In the genomic region with DNA sequence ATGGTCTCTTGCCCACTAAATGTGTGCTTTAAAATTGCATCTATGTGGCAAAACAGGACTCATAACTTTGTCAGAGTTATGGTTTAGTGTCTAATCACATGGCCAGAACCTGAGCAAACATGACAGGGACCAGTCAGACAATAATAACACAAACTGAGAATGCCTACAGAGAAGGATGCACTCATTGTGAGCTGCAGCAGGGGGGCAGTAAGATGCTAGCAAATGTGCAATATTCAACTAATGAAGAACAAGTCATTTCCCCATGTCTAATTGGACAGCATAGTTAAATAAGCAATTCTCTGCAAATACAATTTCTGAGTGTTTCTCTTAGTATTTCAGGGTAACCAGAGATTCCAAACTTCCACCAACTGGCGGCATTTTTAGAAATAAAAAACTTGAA, we compare ENCODE assay signal across 11 cellular contexts. TPM values are rescaled to one million over a fixed set of nuclear protein-coding genes. Genes with fewer than 3 reads are reported as not detected.
DNase-seq lines count a peak whose midpoint lies in the region; TF ChIP-seq lines count a peak whose summit lies in the region.
"Had no signal": no experiment of that assay in that cellular context is flagged by ENCODE, and none has a peak within 500 bp of the region (broad histone marks: within the 10 kb centered on the region; RNA-seq: fewer than 3 reads in every experiment).

No MANE protein-coding gene starts in this region.

- H3K27me3 ChIP-seq in smooth muscle cell (ENCODE audit: low read depth) = no peaks in the 10 kb centered on the region
- H3K27me3 ChIP-seq: pancreas had no signal

- H3K4me3 ChIP-seq in smooth muscle cell = no peak overlapping the region
- H3K4me3 ChIP-seq: pancreas had no signal

- no peak for TF ChIP-seq POLR2A in erythroblast (IDR thresholded peaks at IDR 0.05; ENCODE audit: low read length)

- H3K9me3 ChIP-seq in smooth muscle cell (replicated peaks; ENCODE audit: low read depth) = no peaks in the 10 kb centered on the region
- H3K9me3 ChIP-seq: pancreas had no signal

- H3K36me3 ChIP-seq in smooth muscle cell (ENCODE audit: low read depth) = no peaks in the 10 kb centered on the region
- H3K36me3 ChIP-seq: pancreas had no signal

- no peaks in the 10 kb centered on the region for H3K79me2 ChIP-seq in smooth muscle cell (ENCODE audit: low read depth)

- H3K9ac ChIP-seq in smooth muscle cell (ENCODE audit: low read depth) = no peak overlapping the region

- peaks cover 2% of the 10 kb centered on the region for H3K4me1 ChIP-seq in smooth muscle cell (ENCODE audit: low read depth)
- H3K4me1 ChIP-seq: pancreas had no signal

- TF ChIP-seq CTCF in smooth muscle cell (IDR thresholded peaks at IDR 0.05; ENCODE audit: borderline replicate concordance, insufficient read depth, poor library complexity, severe bottlenecking) = peak; percentile 47

- 100% methylated on average over 1 of the region's 1 CpG for WGBS in smooth muscle cell (ENCODE audit: low lambda C conversion rate)

- DNase-seq in SHP77 (lab: John Stamatoyannopoulos, UW) (peak; percentile 28 to 34), SHP77 treated with DMSO at 0.1 percent for 48 hours (lab: John Stamatoyannopoulos, UW) (no peak), MV-4-11 (lab: John Stamatoyannopoulos, UW) (peak; percentile 12), erythroblast (lab: John Stamatoyannopoulos, UW) (peak; percentile 4 to 8), smooth muscle cell (lab: John Stamatoyannopoulos, UW; ENCODE audit: unreplicated experiment) (no peak), DMS79 (lab: John Stamatoyannopoulos, UW) (no peak), NK-92 (lab: John Stamatoyannopoulos, UW; ENCODE audit: unreplicated experiment) (no peak), EL (no peak)
- DNase-seq: CD8-positive, alpha-beta memory T cell; pancreas had no signal

- no peak overlapping the region for H2AFZ ChIP-seq in smooth muscle cell (ENCODE audit: low read depth)

- no peak overlapping the region for H3K4me2 ChIP-seq in smooth muscle cell

- H3F3A ChIP-seq in smooth muscle cell (ENCODE audit: low read depth) = peaks cover under 1% of the 10 kb centered on the region

- no peak overlapping the region for H3K27ac ChIP-seq in smooth muscle cell (ENCODE audit: low read depth)
- H3K27ac ChIP-seq: epithelial cell of prostate, pancreas had no signal

- no peaks in the 10 kb centered on the region for H4K20me1 ChIP-seq in smooth muscle cell (ENCODE audit: low read depth)

RNA-seq across cellular contexts. Expression of gene SPAG17, which starts 30.8 kb away (rescaled TPM):
- 0.40 and 11.1 TPM in 2 replicates for total RNA-seq in smooth muscle cell
- polyA plus RNA-seq in smooth muscle cell = 1.1 and 1.7 TPM in 2 replicates
- total RNA-seq: CD8-positive, alpha-beta memory T cell had no signal
- polyA plus RNA-seq: CD8-positive, alpha-beta memory T cell had no signal

Comparison
In these comparisons a context has a peak if more than half of its experiments do, and no peak if none do; other contexts are left out.
1. DNase-seq: peak in SHP77 (2 of 2), MV-4-11 (single experiment) and erythroblast (2 of 2); none in SHP77 treated with DMSO at 0.1 percent for 48 hours (single experiment), smooth muscle cell (single experiment), DMS79 (single experiment), NK-92 (single experiment) and EL (single experiment).